23 cellular contexts compared by ENCODE assay signal in the genomic region with DNA sequence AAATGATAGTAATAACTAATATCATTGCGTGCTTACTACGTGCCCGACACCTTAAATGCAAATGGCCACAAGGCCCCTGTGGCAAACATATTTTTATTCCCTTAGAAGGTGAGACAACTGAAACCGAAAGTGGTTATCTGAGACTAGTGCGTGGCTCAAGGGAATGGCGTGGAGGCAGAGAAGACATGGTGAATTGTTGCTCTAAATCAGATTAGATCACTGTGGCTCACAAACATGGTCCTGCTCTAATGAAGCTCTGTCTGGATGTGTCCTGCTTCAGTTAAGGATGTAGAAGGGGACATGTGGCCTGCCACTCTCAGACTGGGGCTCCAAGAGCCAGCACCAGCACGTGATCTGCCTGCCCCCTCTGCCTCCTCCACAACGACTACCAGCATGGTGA.
"Had no signal": no experiment of that assay in that cellular context is flagged by ENCODE, and none has a peak within 500 bp of the region (broad histone marks: within the 10 kb centered on the region; RNA-seq: fewer than 3 reads in every experiment).

No MANE protein-coding gene starts in this region.

- ATAC-seq: left lobe of liver; natural killer cell; right lobe of liver; stimulated activated naive CD8-positive, alpha-beta T cell treated with anti-CD3 and anti-CD28 coated beads, Interleukin-15, amount 100 ng/mL, for 72 hours had no signal

- H3K36me3 ChIP-seq: right lobe of liver, suprapubic skin, vagina had no signal

- H3K4me3 Mint-ChIP-seq: immature natural killer cell; memory B cell; natural killer cell; stimulated activated naive CD8-positive, alpha-beta T cell treated with anti-CD3 and anti-CD28 coated beads, Interleukin-15, amount 100 ng/mL, for 72 hours had no signal

- H2AFZ ChIP-seq: parathyroid adenoma had no signal

- H3K4me2 ChIP-seq: smooth muscle cell had no signal

- H3K4me1 ChIP-seq: parathyroid adenoma, right lobe of liver, suprapubic skin, vagina had no signal

- H3K4me3 ChIP-seq: lung, right lobe of liver, smooth muscle cell, suprapubic skin, vagina had no signal

- H3K9me3 Mint-ChIP-seq: immature natural killer cell; memory B cell; natural killer cell; stimulated activated naive CD8-positive, alpha-beta T cell treated with anti-CD3 and anti-CD28 coated beads, Interleukin-15, amount 100 ng/mL, for 72 hours had no signal

- H3K79me2 ChIP-seq: parathyroid adenoma had no signal

- H3K36me3 Mint-ChIP-seq: immature natural killer cell, natural killer cell had no signal

- H3K27me3 ChIP-seq: right lobe of liver, suprapubic skin, vagina had no signal

- H3K27me3 Mint-ChIP-seq: memory B cell; progenitor cell of endocrine pancreas; stimulated activated naive CD8-positive, alpha-beta T cell treated with anti-CD3 and anti-CD28 coated beads, Interleukin-15, amount 100 ng/mL, for 72 hours had no signal

- H3K27ac ChIP-seq: parathyroid adenoma, right lobe of liver, suprapubic skin, vagina had no signal

- H3K9me3 ChIP-seq: right lobe of liver, suprapubic skin, vagina had no signal

- H3K27ac Mint-ChIP-seq: immature natural killer cell, memory B cell, natural killer cell, progenitor cell of endocrine pancreas had no signal

- FAIRE-seq: frontal cortex, keratinocyte had no signal

- H3K4me1 Mint-ChIP-seq: immature natural killer cell; memory B cell; stimulated activated naive CD8-positive, alpha-beta T cell treated with anti-CD3 and anti-CD28 coated beads, Interleukin-15, amount 100 ng/mL, for 72 hours had no signal

- DNase-seq: cortex of kidney; effector CD4-positive, alpha-beta T cell; hypothalamus; immature natural killer cell; natural killer cell; occipital lobe; right lobe of liver; stimulated activated CD4-positive, alpha-beta T cell treated with anti-CD3 and anti-CD28 coated beads, Interleukin-12 subunit alpha, Interleukin-12 subunit beta, amount 100 ng/mL, for 4 hours; stimulated activated CD4-positive, alpha-beta T cell treated with anti-CD3 and anti-CD28 coated beads, Interleukin-1b, Interleukin-23, amount 100 ng/mL, for 48 hours; stimulated activated CD4-positive, alpha-beta T cell treated with anti-CD3 and anti-CD28 coated beads, Interleukin-4, amount 100 ng/mL, for 1 hour; stimulated activated CD8-positive, alpha-beta memory T cell treated with anti-CD3 and anti-CD28 coated beads, Interleukin-4, amount 100 ng/mL, for 48 hours; stimulated activated naive CD4-positive, alpha-beta T cell; stimulated activated naive CD8-positive, alpha-beta T cell treated with anti-CD3 and anti-CD28 coated beads, Interleukin-15, amount 100 ng/mL, for 72 hours had no signal
